In the genomic region with DNA sequence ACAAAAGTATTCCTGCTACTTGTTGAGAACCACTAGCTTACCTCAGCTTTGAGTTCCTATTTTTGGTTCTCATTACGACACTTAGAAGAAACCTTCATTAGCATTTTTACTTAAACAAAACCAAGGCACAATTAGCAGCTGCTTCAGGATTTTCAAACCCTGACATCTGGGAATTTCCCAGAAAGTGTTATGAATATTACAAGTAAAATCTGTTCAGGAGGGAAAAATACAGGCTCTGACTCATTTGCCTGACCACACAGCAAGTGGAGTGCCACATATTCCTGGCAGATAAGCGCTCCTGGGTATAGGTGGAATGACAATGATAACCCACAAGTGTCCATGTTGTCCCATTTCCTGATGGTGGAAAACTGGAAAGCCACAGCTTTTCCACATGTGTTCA, we compare ENCODE assay signal across 18 cellular contexts.
DNase-seq lines count a peak whose midpoint lies in the region; ATAC-seq and FAIRE-seq lines count a peak whose summit lies in the region.
"Had no signal": no experiment of that assay in that cellular context is flagged by ENCODE, and none has a peak within 500 bp of the region (broad histone marks: within the 10 kb centered on the region; RNA-seq: fewer than 3 reads in every experiment).

No MANE protein-coding gene starts in this region.

- intact Hi-C loops in posterior cingulate gyrus (cut with DNase I), result no loop called here

- peak; percentile 12 for FAIRE-seq in GM18507 (lab: Jason Lieb, UNC)

- ATAC-seq in GM18870 (IDR thresholded peaks at IDR 0.05; ENCODE audit: unreplicated experiment), result no peak

- peak; percentile 21 for DNase-seq in NOMO-1 treated with DMSO at 0.1 percent for 48 hours (lab: John Stamatoyannopoulos, UW; ENCODE audit: unreplicated experiment)
- no peak for DNase-seq in NOMO-1 treated with dmso at 0.1 percent for 144 hours (lab: John Stamatoyannopoulos, UW; ENCODE audit: unreplicated experiment)
- DNase-seq in GM18507 (ENCODE audit: extremely low spot score, insufficient read length, low read depth), result no peak
- peak; percentile 8 for DNase-seq in T1000 (lab: John Stamatoyannopoulos, UW)
- DNase-seq in iris pigment epithelial cell (ENCODE audit: low read depth), result peak; percentile 68
- DNase-seq in posterior cingulate gyrus, result no peak
- DNase-seq in NCI-H1436 treated with DMSO at 0.1 percent for 48 hours (lab: John Stamatoyannopoulos, UW), result no peak
- DNase-seq: 8988T; activated CD4-positive, alpha-beta T cell treated with anti-CD3 and anti-CD28 coated beads for 1 hour; colonic mucosa; kidney glomerular epithelial cell; mesendoderm; MG63; NCI-H187 treated with DMSO at 0.1 percent for 48 hours; nephron progenitor cell; stimulated activated CD4-positive, alpha-beta T cell treated with anti-CD3 and anti-CD28 coated beads, Interleukin-2, amount 100 ng/mL, for 48 hours; T-helper 9 cell had no signal

Comparison
In these comparisons a context has a peak if more than half of its experiments do, and no peak if none do; other contexts are left out.
1. DNase-seq: peak in NOMO-1 treated with DMSO at 0.1 percent for 48 hours (single experiment), T1000 (single experiment) and iris pigment epithelial cell (single experiment); none in NOMO-1 treated with dmso at 0.1 percent for 144 hours (single experiment), GM18507 (single experiment), posterior cingulate gyrus (0 of 10) and NCI-H1436 treated with DMSO at 0.1 percent for 48 hours (single experiment).